ENCODE assay signal across 34 cellular contexts in genomic region chr13:39446865-39447264, GRCh38.
"Had no signal": no experiment of that assay in that cellular context is flagged by ENCODE, and none has a peak within 500 bp of the region (broad histone marks: within the 10 kb centered on the region; RNA-seq: fewer than 3 reads in every experiment).

No MANE protein-coding gene starts in this region.

- DNase-seq: Karpas-422, Kasumi-1, KG1, MG63, MM.1S, MV-4-11, NCI-H1048, NCI-H1092, NCI-H1092 treated with DMSO at 0.1 percent for 48 hours, NCI-H1105, NCI-H1105 treated with DMSO at 0.1 percent for 48 hours, NCI-H1417, NCI-H1417 treated with DMSO at 0.1 percent for 48 hours, NCI-H1436, NCI-H1436 treated with DMSO at 0.1 percent for 48 hours, NCI-H146, NCI-H1694, NCI-H1694 treated with DMSO at 0.1 percent for 48 hours, NCI-H187, NCI-H187 treated with DMSO at 0.1 percent for 48 hours, NCI-H1930, NCI-H2029, NCI-H2029 treated with DMSO at 0.1 percent for 48 hours, NCI-H2081, NCI-H2081 treated with DMSO at 0.1 percent for 48 hours, NCI-H2107, NCI-H2171, NCI-H2171 treated with DMSO at 0.1 percent for 48 hours, NCI-H2227 treated with DMSO at 0.1 percent for 48 hours, NCI-H226, NCI-H345, NCI-H446, NCI-H446 treated with DMSO at 0.1 percent for 48 hours had no signal

- H3K9me3 ChIP-seq: MG63 had no signal

- H3K36me3 ChIP-seq: MG63 had no signal

- H3K27ac ChIP-seq: KMS-11 had no signal

- H3K4me2 ChIP-seq: KMS-11 had no signal

- H3K27me3 ChIP-seq: MG63 had no signal

- H3K4me3 ChIP-seq: MG63 had no signal
